24 cellular contexts compared by ENCODE assay signal in the genomic region with DNA sequence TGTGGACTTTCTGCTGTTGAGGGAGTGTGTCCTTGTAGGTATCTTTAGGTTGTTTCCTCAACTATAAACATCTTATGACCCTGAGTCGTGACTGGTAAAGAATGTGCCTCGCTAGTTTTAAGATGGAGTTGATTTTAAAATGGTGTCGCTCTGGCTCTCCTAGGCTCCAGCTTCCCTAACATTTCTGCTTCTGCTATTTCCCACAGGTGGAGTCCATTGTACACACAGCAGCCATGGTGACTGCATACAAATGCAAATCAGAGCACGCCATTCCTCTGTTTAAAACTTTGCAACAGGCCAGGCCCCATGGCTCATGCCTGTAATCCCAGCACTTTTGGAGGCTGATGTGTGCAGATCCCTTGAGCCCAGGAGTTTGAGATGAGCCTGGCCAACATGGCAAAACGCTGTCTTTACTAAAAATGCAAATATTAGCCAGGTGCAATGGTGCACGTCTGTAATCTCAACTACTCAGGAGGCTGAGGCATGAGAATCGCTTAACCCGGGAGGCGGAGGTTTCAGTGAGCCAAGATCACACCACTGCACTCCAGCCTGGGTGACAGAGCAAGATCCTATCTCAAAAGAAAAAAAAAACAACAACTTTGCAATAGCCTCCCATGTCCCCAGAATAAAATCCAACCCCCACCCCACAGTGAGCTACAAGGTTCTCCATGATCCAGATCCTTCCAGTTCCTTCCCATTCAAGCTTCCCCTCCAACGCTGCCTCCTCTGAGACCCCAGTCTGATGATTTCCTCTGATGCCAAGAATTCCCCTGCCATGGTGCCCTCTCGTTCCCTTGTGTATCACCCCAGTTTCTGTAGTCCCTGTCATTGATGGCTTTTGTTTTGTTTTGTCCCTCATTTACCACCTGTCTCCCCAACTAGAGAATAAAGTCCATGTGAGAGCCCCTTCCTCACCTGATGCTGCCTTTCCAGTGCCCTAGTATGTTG. TPM values are rescaled to one million over a fixed set of nuclear protein-coding genes. Genes with fewer than 3 reads are reported as not detected.
DNase-seq lines count a peak whose midpoint lies in the region; ATAC-seq, FAIRE-seq and TF ChIP-seq lines count a peak whose summit lies in the region.
"Had no signal": no experiment of that assay in that cellular context is flagged by ENCODE, and none has a peak within 500 bp of the region (broad histone marks: within the 10 kb centered on the region; RNA-seq: fewer than 3 reads in every experiment).

No MANE protein-coding gene starts in this region.

- H3T11ph ChIP-seq in H9 (ENCODE audit: low read length) = no peak overlapping the region

- TF ChIP-seq POLR2A in H1 (IDR thresholded peaks at IDR 0.05; ENCODE audit: control extremely low read depth in 1 of 2, low read depth in 2 of 2, low read length in 2 of 2) = no peak

- H3K27me3 Mint-ChIP-seq in H9 (ENCODE audit: low read depth) (no peaks in the 10 kb centered on the region; the same call in 1 of the 2 replicates), neural progenitor cell (ENCODE audit: insufficient read depth, low read depth) (peaks cover 18% of the 10 kb centered on the region)
- H3K27me3 Mint-ChIP-seq in activated naive CD8-positive, alpha-beta T cell treated with anti-CD3 and anti-CD28 coated beads, Interleukin-2, amount 50 U/mL, for 24 hours = peaks cover 10% of the 10 kb centered on the region

- no peak for ATAC-seq in activated naive CD8-positive, alpha-beta T cell treated with anti-CD3 and anti-CD28 coated beads, Interleukin-2, amount 50 U/mL, for 24 hours
- ATAC-seq: GM12878 had no signal

- H3K4me3 ChIP-seq in H1 (ENCODE audit: extremely low read depth in 1 of 4, insufficient read depth in 2 of 4, low read depth in 3 of 4, low read length in 4 of 4) (no peak overlapping the region), neural progenitor cell (no peak overlapping the region)
- H3K4me3 ChIP-seq: BLaER1 treated with 17β-estradiol and CSF1 and Interleukin-3, amounts not matched to agents 10 nM and 100 nM; GM12878; GM23248 had no signal

- H3K79me2 ChIP-seq in H9 (ENCODE audit: insufficient read depth, low read length) = no peaks in the 10 kb centered on the region
- no peaks in the 10 kb centered on the region for H3K79me2 ChIP-seq in H1 (ENCODE audit: control insufficient read depth in 1 of 2, insufficient read depth in 2 of 2, low read length in 2 of 2)
- no peaks in the 10 kb centered on the region for H3K79me2 ChIP-seq in neural progenitor cell (ENCODE audit: low read depth)

- no peak overlapping the region for H2BK20ac ChIP-seq in H9 (ENCODE audit: low read depth, low read length, poor library complexity, severe bottlenecking)
- no peak overlapping the region for H2BK20ac ChIP-seq in H1 (ENCODE audit: low read length)

- peaks cover 12% of the 10 kb centered on the region; the same call in 1 of the 2 replicates for H3K4me1 ChIP-seq in H9 (ENCODE audit: insufficient read depth, low read length)
- peaks cover 3 to 19% (median 11%) of the 10 kb centered on the region in 4 experiments; a peak in 6 of 7 replicates for H3K4me1 ChIP-seq in H1 (replicated peaks in 1 of 4; ENCODE audit: control insufficient read depth in 3 of 4, insufficient read depth in 4 of 4, low read length in 3 of 4)
- peaks cover 31% of the 10 kb centered on the region for H3K4me1 ChIP-seq in neural progenitor cell
- H3K4me1 ChIP-seq: BE2C had no signal

- H3K18ac ChIP-seq in H9 (ENCODE audit: insufficient read length, low read depth, low read length) (no peak overlapping the region), H1 (ENCODE audit: extremely low read depth, low read length) (no peak overlapping the region)

- POLR2A ChIA-PET in H1 (lab: Charles Lee; ENCODE audit: partially characterized antibody) = interaction anchor here (1.8 kb wide), 1 partner anchor 25 kb away, joined by 3 read pairs; no protein-coding TSS in a partner anchor

- H3K23me2 ChIP-seq in H9 (ENCODE audit: insufficient read length, low read depth, low read length, poor library complexity, severe bottlenecking) = no peaks in the 10 kb centered on the region
- H3K23me2 ChIP-seq in H1 (ENCODE audit: low read depth, low read length) = no peaks in the 10 kb centered on the region; the same call in 1 of the 2 replicates

- H4K5ac ChIP-seq in H9 (ENCODE audit: insufficient read length, low read depth, low read length) (no peak overlapping the region), H1 (ENCODE audit: insufficient read length, low read depth, low read length) (no peak overlapping the region)

- no peaks in the 10 kb centered on the region for H3K36me3 ChIP-seq in H1 (ENCODE audit: control insufficient read depth in 2 of 4, insufficient read depth in 4 of 4, low read length in 3 of 4)
- H3K36me3 ChIP-seq in neural progenitor cell = no peaks in the 10 kb centered on the region
- H3K36me3 ChIP-seq: BE2C; BLaER1 treated with 17β-estradiol and CSF1 and Interleukin-3, amounts not matched to agents 10 nM and 100 nM had no signal

- no peak overlapping the region for H2BK15ac ChIP-seq in H9 (ENCODE audit: low read depth, low read length)
- no peak overlapping the region; the same call in 1 of the 2 replicates for H2BK15ac ChIP-seq in H1 (ENCODE audit: low read length)

- no CpG with 5 or more reads among the region's 11 CpGs for WGBS in H9 (ENCODE audit: extremely low coverage, insufficient read length, low lambda C conversion rate)
- WGBS in H1 (ENCODE audit: extremely low coverage in 1 of 2, insufficient coverage in 1 of 2, insufficient read length in 1 of 2, insufficient replicate concordance in 2 of 2, low coverage in 1 of 2, low lambda C conversion rate in 2 of 2, missing lambda C conversion rate in 1 of 2), 2 experiments = 90% methylated on average over 11 of the region's 11 CpGs; no CpG with 5 or more reads in 1 of the 2 experiments

- H3K36me3 Mint-ChIP-seq in H9 (ENCODE audit: insufficient read depth in 1 of 3, low read depth in 3 of 3) (peaks cover 0 to 12% (median 0%) of the 10 kb centered on the region in 3 experiments; a peak in 4 of 7 replicates), neural progenitor cell (no peaks in the 10 kb centered on the region)
- no peaks in the 10 kb centered on the region for H3K36me3 Mint-ChIP-seq in activated naive CD8-positive, alpha-beta T cell treated with anti-CD3 and anti-CD28 coated beads, Interleukin-2, amount 50 U/mL, for 24 hours (ENCODE audit: low read depth)
- H3K36me3 Mint-ChIP-seq: CD14-positive monocyte; CD8-positive, alpha-beta memory T cell had no signal

- TF ChIP-seq CTCF in H9 (conservative IDR thresholded peaks at IDR 0.05) (no peak), H1 (IDR thresholded peaks at IDR 0.05; ENCODE audit: control extremely low read depth in 1 of 3, insufficient read depth in 1 of 3, low read depth in 1 of 3, low read length in 3 of 3) (no peak), neural progenitor cell (IDR thresholded peaks at IDR 0.05) (no peak)

- no peak for DNase-seq in H9
- peak; percentile 58 for DNase-seq in NCI-H526 treated with DMSO at 0.1 percent for 48 hours (lab: John Stamatoyannopoulos, UW)
- no peak for DNase-seq in H1 (ENCODE audit: low read depth in 1 of 2, low spot score in 2 of 2)
- DNase-seq in neural progenitor cell (ENCODE audit: low spot score) = no peak
- no peak for DNase-seq in mesenteric fat pad (ENCODE audit: low spot score)
- DNase-seq in activated naive CD8-positive, alpha-beta T cell treated with anti-CD3 and anti-CD28 coated beads, Interleukin-2, amount 50 U/mL, for 24 hours = no peak
- DNase-seq in NCI-H1092 (lab: John Stamatoyannopoulos, UW) = no peak
- DNase-seq: BE2C; CD4-positive, alpha-beta T cell; CD8-positive, alpha-beta memory T cell; DMS 273 treated with DMSO at 0.1 percent for 48 hours; DMS79; EL; GDM1; GM23248; HCEC 1CT had no signal

- H2AK5ac ChIP-seq in H9 (ENCODE audit: insufficient read length, low read length) (no peak overlapping the region), H1 (ENCODE audit: low read depth, low read length) (no peak overlapping the region)

- H3K9me3 ChIP-seq in H9 (ENCODE audit: control insufficient read depth, low read depth, low read length) (no peaks in the 10 kb centered on the region), H1 (ENCODE audit: insufficient read depth in 2 of 2, low read depth in 1 of 2, low read length in 1 of 2) (peaks cover 0 to 3% of the 10 kb centered on the region in 2 experiments; a peak in 1 of 4 replicates), neural progenitor cell (ENCODE audit: low read depth) (no peaks in the 10 kb centered on the region)
- H3K9me3 ChIP-seq: BE2C had no signal

- H3K27ac Mint-ChIP-seq in H9 = peak overlapping the region in 2 of 3 experiments; percentile 25 to 49; a peak in 1 of 7 replicates
- peak overlapping the region; percentile 62 for H3K27ac Mint-ChIP-seq in neural progenitor cell
- no peak overlapping the region for H3K27ac Mint-ChIP-seq in activated naive CD8-positive, alpha-beta T cell treated with anti-CD3 and anti-CD28 coated beads, Interleukin-2, amount 50 U/mL, for 24 hours
- H3K27ac Mint-ChIP-seq: CD14-positive monocyte; CD4-positive, alpha-beta T cell; CD8-positive, alpha-beta memory T cell had no signal

- no peak overlapping the region for H4K91ac ChIP-seq in H9 (ENCODE audit: insufficient read length, low read depth, low read length)
- no peak overlapping the region for H4K91ac ChIP-seq in H1 (replicated peaks; ENCODE audit: insufficient read length, low read length)

- H3K4me1 Mint-ChIP-seq in H9 (peaks cover 53 to 75% of the 10 kb centered on the region in 2 experiments), neural progenitor cell (peaks cover 45% of the 10 kb centered on the region)
- no peaks in the 10 kb centered on the region for H3K4me1 Mint-ChIP-seq in activated naive CD8-positive, alpha-beta T cell treated with anti-CD3 and anti-CD28 coated beads, Interleukin-2, amount 50 U/mL, for 24 hours
- H3K4me1 Mint-ChIP-seq: CD14-positive monocyte; CD8-positive, alpha-beta memory T cell had no signal

- H3K4me2 ChIP-seq in H9 (ENCODE audit: insufficient read depth, insufficient read length, low read length) (no peak overlapping the region), H1 (ENCODE audit: insufficient read depth in 1 of 2, low read depth in 2 of 2, low read length in 2 of 2) (no peak overlapping the region), neural progenitor cell (no peak overlapping the region)
- H3K4me2 ChIP-seq: BLaER1 treated with 17β-estradiol and CSF1 and Interleukin-3, amounts not matched to agents 10 nM and 100 nM had no signal

- TF ChIP-seq RAD21 in H1 (IDR thresholded peaks at IDR 0.05 in 1 of 2, conservative IDR thresholded peaks at IDR 0.05 in 1 of 2; ENCODE audit: low read depth in 2 of 2, low read length in 2 of 2) = no peak

- H2BK5ac ChIP-seq in H9 (ENCODE audit: insufficient read length, low read length) (no peak overlapping the region), H1 (ENCODE audit: low read depth, low read length) (no peak overlapping the region)

- no peak overlapping the region for H3K56ac ChIP-seq in H9 (ENCODE audit: insufficient read length, low read depth, low read length)
- H3K56ac ChIP-seq in H1 (replicated peaks; ENCODE audit: insufficient read length, low read depth, low read length) = no peak overlapping the region

- no peak overlapping the region for H2BK120ac ChIP-seq in H9 (ENCODE audit: low read depth, low read length, poor library complexity, severe bottlenecking)
- H2BK120ac ChIP-seq in H1 (replicated peaks; ENCODE audit: low read depth, low read length) = no peak overlapping the region

- no peak for TF ChIP-seq EP300 in H1 (IDR thresholded peaks at IDR 0.05; ENCODE audit: borderline replicate concordance in 1 of 2, low read depth in 2 of 2, low read length in 2 of 2)

- H3K9me3 Mint-ChIP-seq in H9 (peaks cover 10 to 11% of the 10 kb centered on the region in 2 experiments), neural progenitor cell (peaks cover 3% of the 10 kb centered on the region)
- peaks cover 7% of the 10 kb centered on the region for H3K9me3 Mint-ChIP-seq in activated naive CD8-positive, alpha-beta T cell treated with anti-CD3 and anti-CD28 coated beads, Interleukin-2, amount 50 U/mL, for 24 hours

- H4K20me1 ChIP-seq in H9 (ENCODE audit: control insufficient read depth, insufficient read depth, insufficient read length) (no peaks in the 10 kb centered on the region), H1 (replicated peaks in 1 of 2; ENCODE audit: control insufficient read depth in 1 of 2, insufficient read depth in 2 of 2, low read length in 2 of 2) (peaks cover 0 to 2% of the 10 kb centered on the region in 2 experiments), neural progenitor cell (ENCODE audit: low read depth) (no peaks in the 10 kb centered on the region)
- H4K20me1 ChIP-seq: BLaER1 treated with 17β-estradiol and CSF1 and Interleukin-3, amounts not matched to agents 10 nM and 100 nM had no signal

- H3K9ac ChIP-seq in H9 (ENCODE audit: extremely low read depth, insufficient read length, low read length) (no peak overlapping the region), H1 (replicated peaks in 1 of 4; ENCODE audit: extremely low read depth in 1 of 4, low read depth in 3 of 4, low read length in 3 of 4) (no peak overlapping the region), neural progenitor cell (no peak overlapping the region)
- H3K9ac ChIP-seq: BLaER1 treated with 17β-estradiol and CSF1 and Interleukin-3, amounts not matched to agents 10 nM and 100 nM; GM23248 had no signal

- H2BK12ac ChIP-seq in H9 (ENCODE audit: insufficient read length, low read depth, low read length) (no peak overlapping the region), H1 (ENCODE audit: low read depth, low read length) (no peak overlapping the region)

- H3K27ac ChIP-seq in H9 (ENCODE audit: insufficient read length, low read depth, low read length) (no peak overlapping the region), H1 (ENCODE audit: low read depth, low read length) (no peak overlapping the region), neural progenitor cell (no peak overlapping the region)
- H3K27ac ChIP-seq: 22Rv1; BLaER1 treated with 17β-estradiol and CSF1 and Interleukin-3, amounts not matched to agents 10 nM and 100 nM; GM23248 had no signal

- no peak overlapping the region for H4K8ac ChIP-seq in H9 (replicated peaks; ENCODE audit: insufficient read length, low read depth, low read length)
- H4K8ac ChIP-seq in H1 (ENCODE audit: extremely low read depth, insufficient read depth, low read length) = no peak overlapping the region

- no peaks in the 10 kb centered on the region for H3K27me3 ChIP-seq in H9 (ENCODE audit: insufficient read depth, low read length)
- H3K27me3 ChIP-seq in H1 (replicated peaks in 1 of 4; ENCODE audit: control insufficient read depth in 3 of 4, extremely low read depth in 1 of 4, insufficient read depth in 3 of 4, low read length in 3 of 4) = no peaks in the 10 kb centered on the region; a peak in 1 of 7 replicates
- no peaks in the 10 kb centered on the region for H3K27me3 ChIP-seq in neural progenitor cell
- H3K27me3 ChIP-seq: BE2C; BLaER1 treated with 17β-estradiol and CSF1 and Interleukin-3, amounts not matched to agents 10 nM and 100 nM had no signal

- no peaks in the 10 kb centered on the region for H3K79me1 ChIP-seq in H9 (ENCODE audit: insufficient read depth, low read depth, low read length, poor library complexity, severe bottlenecking)
- H3K79me1 ChIP-seq in H1 (ENCODE audit: low read depth, low read length) = no peaks in the 10 kb centered on the region

- no peak overlapping the region for H3K14ac ChIP-seq in H9 (ENCODE audit: insufficient read depth, low read length)
- H3K14ac ChIP-seq in H1 (ENCODE audit: insufficient read length) = no peak overlapping the region

- CTCF ChIA-PET in H1 (lab: Charles Lee; ENCODE audit: partially characterized antibody) = interaction anchor here (0.6 to 1.4 kb wide), 3 partner anchors 20 to 120 kb away, joined by 3 to 4 read pairs (median 4); no protein-coding TSS in a partner anchor

- H3K4ac ChIP-seq in H9 (ENCODE audit: low read depth, low read length) = no peak overlapping the region
- no peak overlapping the region for H3K4ac ChIP-seq in H1 (replicated peaks; ENCODE audit: insufficient read length, low read depth, low read length)

- H3K4me3 Mint-ChIP-seq in H9 (no peak overlapping the region), neural progenitor cell (no peak overlapping the region)
- no peak overlapping the region for H3K4me3 Mint-ChIP-seq in activated naive CD8-positive, alpha-beta T cell treated with anti-CD3 and anti-CD28 coated beads, Interleukin-2, amount 50 U/mL, for 24 hours
- H3K4me3 Mint-ChIP-seq: CD14-positive monocyte; CD4-positive, alpha-beta T cell; CD8-positive, alpha-beta memory T cell had no signal

- no peak for FAIRE-seq in H1 (lab: Jason Lieb, UNC)
- FAIRE-seq: A204.1, D721Med, GM12878, GM19239 had no signal

- H3K23ac ChIP-seq in H9 (ENCODE audit: insufficient read length, low read depth, low read length) (no peak overlapping the region), H1 (ENCODE audit: insufficient read length) (no peak overlapping the region)

- H2AFZ ChIP-seq in H9 (ENCODE audit: low read length) (no peak overlapping the region), H1 (ENCODE audit: low read length) (no peak overlapping the region), neural progenitor cell (replicated peaks) (peak overlapping the region; percentile 28)
- H2AFZ ChIP-seq: GM23248 had no signal

- peaks cover 13% of the 10 kb centered on the region for H3F3A ChIP-seq in neural progenitor cell (ENCODE audit: low read depth)

RNA-seq across cellular contexts. Expression of a gene that starts 36.9 kb away (rescaled TPM):
- total RNA-seq in H9 (2021) = 11.4 and 11.6 TPM in 2 replicates
- 18.9 and 19.1 TPM in 2 replicates for total RNA-seq in H1 (2021; fragmentation: NEBNext Ultra II Directional; extraction: Animal tissue kit (Norgen Biotek cat#: 25700))
- polyA plus RNA-seq in H1 (2011; rRNA removed) = 3.9 and 8.5 TPM in 2 replicates
- polyA plus RNA-seq in H1 (2011; cell fraction: cytosol; rRNA removed) = 6.8 TPM
- 15.3 TPM for polyA plus RNA-seq in H1 (2011; cell fraction: nucleus; rRNA removed)
- 7.8 to 11.5 TPM (median 10.0 TPM) in 4 replicates for polyA plus RNA-seq in H1 (2012, experiment 1 of 2)
- polyA plus RNA-seq in H1 (2012, experiment 2 of 2) = 8.7 TPM
- polyA plus RNA-seq in H1 (2013, experiment 1 of 2) = 17.9 TPM
- polyA plus RNA-seq in H1 (2013, experiment 2 of 2) = 18.2 TPM
- polyA minus RNA-seq in H1 (2011; rRNA and poly(A)+ RNA removed) = 9.1 and 9.2 TPM in 2 replicates
- 11.3 TPM for polyA minus RNA-seq in H1 (2011; cell fraction: cytosol; rRNA and poly(A)+ RNA removed)
- 21.2 TPM for polyA minus RNA-seq in H1 (2011; cell fraction: nucleus; rRNA and poly(A)+ RNA removed)
- 0.53 TPM in 1 of 2 replicates, not detected in the other for total RNA-seq in neural progenitor cell (ENCODE audit: low replicate concordance)
- 0.93 TPM for total RNA-seq in mesenteric fat pad
- total RNA-seq: CD4-positive, alpha-beta T cell; CD8-positive, alpha-beta memory T cell; GM12878; GM23248 had no signal
- polyA plus RNA-seq: AG04450; CD14-positive monocyte; CD8-positive, alpha-beta memory T cell; GM12878; GM23248 had no signal
